In genomic region chr2:71416866-71417265, GRCh38 we compare ENCODE assay signal across 2 cellular contexts.
TF ChIP-seq lines count a peak whose summit lies in the region.

No MANE protein-coding gene starts in this region.

TF ChIP-seq in GM12878, 131 proteins besides CTCF, POLR2A, EP300 and RAD21:
- peak; percentile 40; the same call in 1 of the 2 replicates for TF ChIP-seq YY1 (IDR thresholded peaks at IDR 0.05; ENCODE audit: low read depth, low read length)

TF ChIP-seq in HepG2, 621 proteins besides CTCF, POLR2A, EP300 and RAD21:
- TF ChIP-seq, protein P1, sequence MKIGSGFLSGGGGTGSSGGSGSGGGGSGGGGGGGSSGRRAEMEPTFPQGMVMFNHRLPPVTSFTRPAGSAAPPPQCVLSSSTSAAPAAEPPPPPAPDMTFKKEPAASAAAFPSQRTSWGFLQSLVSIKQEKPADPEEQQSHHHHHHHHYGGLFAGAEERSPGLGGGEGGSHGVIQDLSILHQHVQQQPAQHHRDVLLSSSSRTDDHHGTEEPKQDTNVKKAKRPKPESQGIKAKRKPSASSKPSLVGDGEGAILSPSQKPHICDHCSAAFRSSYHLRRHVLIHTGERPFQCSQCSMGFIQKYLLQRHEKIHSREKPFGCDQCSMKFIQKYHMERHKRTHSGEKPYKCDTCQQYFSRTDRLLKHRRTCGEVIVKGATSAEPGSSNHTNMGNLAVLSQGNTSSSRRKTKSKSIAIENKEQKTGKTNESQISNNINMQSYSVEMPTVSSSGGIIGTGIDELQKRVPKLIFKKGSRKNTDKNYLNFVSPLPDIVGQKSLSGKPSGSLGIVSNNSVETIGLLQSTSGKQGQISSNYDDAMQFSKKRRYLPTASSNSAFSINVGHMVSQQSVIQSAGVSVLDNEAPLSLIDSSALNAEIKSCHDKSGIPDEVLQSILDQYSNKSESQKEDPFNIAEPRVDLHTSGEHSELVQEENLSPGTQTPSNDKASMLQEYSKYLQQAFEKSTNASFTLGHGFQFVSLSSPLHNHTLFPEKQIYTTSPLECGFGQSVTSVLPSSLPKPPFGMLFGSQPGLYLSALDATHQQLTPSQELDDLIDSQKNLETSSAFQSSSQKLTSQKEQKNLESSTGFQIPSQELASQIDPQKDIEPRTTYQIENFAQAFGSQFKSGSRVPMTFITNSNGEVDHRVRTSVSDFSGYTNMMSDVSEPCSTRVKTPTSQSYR (CRISPR knock-in tag; IDR thresholded peaks at IDR 0.05; ENCODE audit: borderline replicate concordance), result peak; percentile 17; the same call in 1 of the 2 replicates
